17 cellular contexts compared by ENCODE assay signal in the genomic region with DNA sequence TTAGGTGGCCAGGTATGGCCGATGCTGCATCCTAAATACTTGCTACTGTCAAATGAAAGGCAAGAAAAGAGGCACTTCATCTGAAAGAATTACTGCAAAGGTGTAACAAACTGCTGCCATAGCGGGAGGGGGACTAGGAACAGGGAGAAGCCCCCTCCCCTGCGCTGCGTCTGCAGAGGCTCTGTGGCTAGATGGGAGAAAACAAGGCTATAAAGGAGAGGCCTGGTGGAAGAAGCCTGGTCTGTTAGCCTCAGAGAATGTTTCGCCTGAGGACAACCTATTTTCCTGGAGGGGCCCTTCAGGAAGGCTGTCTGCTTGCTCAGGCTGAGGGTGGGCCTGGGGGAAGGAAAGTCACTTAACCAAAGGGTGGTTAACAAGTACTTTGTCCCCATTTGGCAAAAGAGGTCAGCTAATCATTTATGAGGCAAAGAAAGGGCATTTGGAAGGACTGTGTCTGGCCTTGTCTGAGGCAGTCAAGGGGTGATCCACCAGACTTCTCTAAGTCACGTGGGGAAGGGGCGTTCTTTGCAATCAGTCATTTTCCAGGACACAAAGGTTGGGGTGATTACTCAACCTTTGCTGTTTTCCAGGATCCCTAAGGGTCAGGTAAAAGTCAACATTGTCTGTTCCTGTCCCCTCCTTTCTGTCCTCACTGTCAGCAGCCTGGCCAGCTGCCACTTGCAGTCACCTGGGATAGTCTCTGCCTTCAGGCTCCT.
DNase-seq lines count a peak whose midpoint lies in the region; ATAC-seq lines count a peak whose summit lies in the region.
"Had no signal": no experiment of that assay in that cellular context is flagged by ENCODE, and none has a peak within 500 bp of the region (broad histone marks: within the 10 kb centered on the region; RNA-seq: fewer than 3 reads in every experiment).

No MANE protein-coding gene starts in this region.

- H3K79me2 ChIP-seq in trophoblast cell (ENCODE audit: control insufficient read depth, insufficient read depth, low read length, poor library complexity) = no peaks in the 10 kb centered on the region
- H3K79me2 ChIP-seq: parathyroid adenoma had no signal

- no peak overlapping the region for H4K12ac ChIP-seq in trophoblast cell (ENCODE audit: low read depth, low read length)

- H3K4ac ChIP-seq in trophoblast cell (ENCODE audit: low read depth, low read length) = no peak overlapping the region

- no peaks in the 10 kb centered on the region for H3K36me3 ChIP-seq in trophoblast cell (ENCODE audit: control insufficient read depth in 1 of 2, insufficient read depth in 2 of 2, low read length in 2 of 2)

- no peak overlapping the region for H3K4me2 ChIP-seq in trophoblast cell (ENCODE audit: low read length)

- H3K27me3 Mint-ChIP-seq in activated T-helper 2 cell treated with anti-CD3 and anti-CD28 coated beads, Interferon-gamma antibody, Interleukin-2, Interleukin-4, amounts not matched to agents 10 μg/mL and 5 μg/mL and 100 μg/mL, durations not matched to agents 14 hours and 24 hours and 36 hours (ENCODE audit: low read depth) = peaks cover 13% of the 10 kb centered on the region
- H3K27me3 Mint-ChIP-seq: CD4-positive, alpha-beta T cell had no signal

- DNase-seq in trophoblast cell (no peak), GM19240 (ENCODE audit: insufficient read length, low spot score) (no peak), NCI-H748 (lab: John Stamatoyannopoulos, UW; ENCODE audit: unreplicated experiment) (no peak), DMS53 treated with DMSO at 0.1 percent for 48 hours (lab: John Stamatoyannopoulos, UW; ENCODE audit: unreplicated experiment) (no peak)
- no peak for DNase-seq in activated T-helper 2 cell treated with anti-CD3 and anti-CD28 coated beads, Interferon-gamma antibody, Interleukin-2, Interleukin-4, amounts not matched to agents 10 μg/mL and 5 μg/mL and 100 μg/mL, durations not matched to agents 14 hours and 24 hours and 36 hours (ENCODE audit: low spot score)
- DNase-seq: CD4-positive, alpha-beta T cell; GOT3; hippocampal formation; NCI-H1417 treated with DMSO at 0.1 percent for 48 hours; stimulated activated CD4-positive, alpha-beta T cell treated with anti-CD3 and anti-CD28 coated beads, Interleukin-2, amount 100 ng/mL, for 24 hours; stimulated activated naive CD8-positive, alpha-beta T cell treated with anti-CD3 and anti-CD28 coated beads, Interleukin-15, Interleukin-2, amounts not matched to agents 100 U/mL and 50 U/mL, for 24 hours had no signal

- H3K36me3 Mint-ChIP-seq in activated T-helper 2 cell treated with anti-CD3 and anti-CD28 coated beads, Interferon-gamma antibody, Interleukin-2, Interleukin-4, amounts not matched to agents 10 μg/mL and 5 μg/mL and 100 μg/mL, durations not matched to agents 14 hours and 24 hours and 36 hours (ENCODE audit: low read depth) = peaks cover 10% of the 10 kb centered on the region

- H3K79me1 ChIP-seq in trophoblast cell (ENCODE audit: low read length) = no peaks in the 10 kb centered on the region

- H3K9me3 ChIP-seq in trophoblast cell (ENCODE audit: insufficient read depth, low read depth, low read length) = no peaks in the 10 kb centered on the region

- H3K27ac Mint-ChIP-seq in activated T-helper 2 cell treated with anti-CD3 and anti-CD28 coated beads, Interferon-gamma antibody, Interleukin-2, Interleukin-4, amounts not matched to agents 10 μg/mL and 5 μg/mL and 100 μg/mL, durations not matched to agents 14 hours and 24 hours and 36 hours = no peak overlapping the region
- H3K27ac Mint-ChIP-seq: CD4-positive, alpha-beta T cell had no signal

- no peak overlapping the region for H2BK120ac ChIP-seq in trophoblast cell (ENCODE audit: insufficient read depth, low read length, poor library complexity)

- peaks cover 3 to 15% of the 10 kb centered on the region in 2 experiments for H3K4me1 ChIP-seq in trophoblast cell (ENCODE audit: control insufficient read depth in 1 of 2, insufficient read depth in 2 of 2, low read length in 2 of 2)

- H3K27ac ChIP-seq in trophoblast cell (ENCODE audit: low read depth, low read length) = peak overlapping the region; percentile 9
- H3K27ac ChIP-seq: parathyroid adenoma had no signal

- H3K27me3 ChIP-seq in trophoblast cell (ENCODE audit: insufficient read depth, low read length) = no peaks in the 10 kb centered on the region

- no peak overlapping the region for H3K4me3 ChIP-seq in trophoblast cell (ENCODE audit: low read depth, low read length)
- H3K4me3 ChIP-seq: lung had no signal

- H2AK5ac ChIP-seq in trophoblast cell (ENCODE audit: low read length) = no peak overlapping the region

- H3K9ac ChIP-seq in trophoblast cell (ENCODE audit: low read length) = no peak overlapping the region
- H3K9ac ChIP-seq: parathyroid adenoma had no signal

- no peak overlapping the region for H4K91ac ChIP-seq in trophoblast cell (ENCODE audit: low read depth, low read length)

- H3K18ac ChIP-seq in trophoblast cell (ENCODE audit: low read length) = no peak overlapping the region

- H2AFZ ChIP-seq in trophoblast cell (ENCODE audit: insufficient read depth, low read length, poor library complexity) = no peak overlapping the region
- H2AFZ ChIP-seq: parathyroid adenoma had no signal

- H3K14ac ChIP-seq in trophoblast cell (ENCODE audit: low read length) = no peak overlapping the region

- ATAC-seq in GM19397 (IDR thresholded peaks at IDR 0.05; ENCODE audit: unreplicated experiment) (peak; percentile 34), HG02759 (IDR thresholded peaks at IDR 0.05; ENCODE audit: unreplicated experiment) (peak; percentile 47), HG03442 (IDR thresholded peaks at IDR 0.05; ENCODE audit: unreplicated experiment) (peak; percentile 22)
- ATAC-seq: activated CD4-positive, CD25-positive, alpha-beta regulatory T cell treated with anti-CD3 and anti-CD28 coated beads, Interleukin-2, amount 50 U/mL, for 24 hours; stimulated activated naive CD8-positive, alpha-beta T cell treated with anti-CD3 and anti-CD28 coated beads, Interleukin-15, Interleukin-2, amounts not matched to agents 100 U/mL and 50 U/mL, for 24 hours had no signal

- no peak overlapping the region for H4K8ac ChIP-seq in trophoblast cell (ENCODE audit: low read depth, low read length)

- intact Hi-C loops in activated T-helper 2 cell treated with anti-CD3 and anti-CD28 coated beads, Interferon-gamma antibody, Interleukin-2, Interleukin-4, amounts not matched to agents 10 μg/mL and 5 μg/mL and 100 μg/mL, durations not matched to agents 14 hours and 24 hours and 36 hours (cut with micrococcal nuclease) = no loop called here

- H2BK5ac ChIP-seq in trophoblast cell (ENCODE audit: low read depth, low read length, poor library complexity) = no peak overlapping the region

- WGBS in trophoblast cell (ENCODE audit: extremely low coverage, insufficient coverage, insufficient read length) = no CpG with 5 or more reads among the region's 7 CpGs

- no peak overlapping the region for H3K23ac ChIP-seq in trophoblast cell (ENCODE audit: low read length)

- H3K9me3 Mint-ChIP-seq in activated T-helper 2 cell treated with anti-CD3 and anti-CD28 coated beads, Interferon-gamma antibody, Interleukin-2, Interleukin-4, amounts not matched to agents 10 μg/mL and 5 μg/mL and 100 μg/mL, durations not matched to agents 14 hours and 24 hours and 36 hours = peaks cover 13% of the 10 kb centered on the region

- no peak overlapping the region for H3K4me3 Mint-ChIP-seq in activated T-helper 2 cell treated with anti-CD3 and anti-CD28 coated beads, Interferon-gamma antibody, Interleukin-2, Interleukin-4, amounts not matched to agents 10 μg/mL and 5 μg/mL and 100 μg/mL, durations not matched to agents 14 hours and 24 hours and 36 hours (ENCODE audit: low read depth)
- H3K4me3 Mint-ChIP-seq: CD4-positive, alpha-beta T cell had no signal

- no peak overlapping the region for H2BK12ac ChIP-seq in trophoblast cell (ENCODE audit: low read length)

- peaks cover 20% of the 10 kb centered on the region for H3K4me1 Mint-ChIP-seq in activated T-helper 2 cell treated with anti-CD3 and anti-CD28 coated beads, Interferon-gamma antibody, Interleukin-2, Interleukin-4, amounts not matched to agents 10 μg/mL and 5 μg/mL and 100 μg/mL, durations not matched to agents 14 hours and 24 hours and 36 hours (ENCODE audit: low read depth)
